ENCODE assay signal across 8 cellular contexts in the genomic region with DNA sequence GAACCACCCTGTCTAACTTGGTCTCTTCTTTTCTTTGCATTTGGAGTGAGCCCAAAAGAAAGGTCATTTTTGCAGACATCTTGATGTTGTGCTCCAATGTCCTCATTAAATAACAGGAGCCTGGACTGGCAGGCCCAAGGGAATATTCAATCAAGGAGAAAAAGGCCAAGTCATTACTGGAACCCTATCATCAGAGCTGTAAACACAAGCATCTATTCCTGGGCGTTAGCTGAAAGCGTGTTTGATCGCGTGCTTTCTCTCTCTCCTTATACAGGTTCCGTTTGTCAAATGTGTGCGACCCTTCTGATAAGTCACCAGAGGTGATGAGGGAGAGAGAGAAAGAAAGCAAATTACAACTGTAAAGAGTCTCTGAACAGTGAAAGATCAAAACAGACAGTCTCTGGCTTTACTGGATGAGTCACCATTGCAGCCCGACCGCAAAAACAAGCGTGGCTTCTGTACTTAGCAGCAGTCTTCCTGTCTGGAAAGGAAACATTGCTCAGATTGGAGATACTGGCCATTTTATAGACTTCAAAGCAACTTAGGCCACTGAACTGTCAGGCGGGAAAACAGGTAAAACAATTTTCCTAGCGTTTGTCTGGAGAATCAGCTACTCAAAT. TPM values are rescaled to one million over a fixed set of nuclear protein-coding genes. Genes with fewer than 3 reads are reported as not detected.
DNase-seq lines count a peak whose midpoint lies in the region; ATAC-seq and TF ChIP-seq lines count a peak whose summit lies in the region.

No MANE protein-coding gene starts in this region.

- no peaks in the 10 kb centered on the region for H3K9me3 ChIP-seq in PC-3 (ENCODE audit: low read length)
- H3K9me3 ChIP-seq in left ventricle myocardium inferior (replicated peaks) = no peaks in the 10 kb centered on the region

- H3K4me1 ChIP-seq in PC-3 (ENCODE audit: insufficient read depth, low read length) (peaks cover 15% of the 10 kb centered on the region), left ventricle myocardium inferior (peaks cover 9% of the 10 kb centered on the region)

- H3F3A ChIP-seq in PC-3 (ENCODE audit: low read length, unreplicated experiment) = no peaks in the 10 kb centered on the region

- H3K9ac ChIP-seq in PC-3 (ENCODE audit: low read length) = no peak overlapping the region

- CTCF ChIA-PET in PC-3 (lab: Charles Lee) = interaction anchor here (0.7 kb wide), 2 partner anchors 91 to 486 kb away, joined by 3 read pairs; no protein-coding TSS in a partner anchor

- intact Hi-C loops in PC-3 (cut with micrococcal nuclease) (loop anchor here (1.0 to 5.0 kb wide), 2 partner anchors 80 to 157 kb away; no protein-coding TSS in a partner anchor), left ventricle myocardium inferior (cut with micrococcal nuclease) (loop anchor here (10.0 kb wide), 1 partner anchor 1397 kb away; no protein-coding TSS in a partner anchor)

- no peaks in the 10 kb centered on the region for H3K79me2 ChIP-seq in PC-3 (ENCODE audit: low read length)

- H3K27me3 ChIP-seq in PC-3 (ENCODE audit: low read length) (no peaks in the 10 kb centered on the region), left ventricle myocardium inferior (ENCODE audit: low read depth) (no peaks in the 10 kb centered on the region)

- peak overlapping the region; percentile 11; the same call in 1 of the 2 replicates for H3K27ac ChIP-seq in PC-3 (ENCODE audit: low read length)
- H3K27ac ChIP-seq in left ventricle myocardium inferior (replicated peaks) = peak overlapping the region; percentile 39

- TF ChIP-seq CTCF in PC-3 (conservative IDR thresholded peaks at IDR 0.05; ENCODE audit: low read depth, low read length) (no peak), left ventricle myocardium inferior (IDR thresholded peaks at IDR 0.05; ENCODE audit: borderline replicate concordance) (no peak)

- H4K20me1 ChIP-seq in PC-3 (ENCODE audit: low read length) = no peaks in the 10 kb centered on the region

- peak overlapping the region; percentile 59 for H2AFZ ChIP-seq in PC-3 (ENCODE audit: low read length)

- no TSS peak for BruUV-seq in PC-3 (replicated peaks; lab: Mats Ljungman, UMichigan)

- no peaks in the 10 kb centered on the region for H3K9me2 ChIP-seq in PC-3 (replicated peaks; ENCODE audit: low read length)

- H3K4me3 ChIP-seq in PC-3 (ENCODE audit: low read length) (peak overlapping the region; percentile 26; the same call in 1 of the 2 replicates), left ventricle myocardium inferior (no peak overlapping the region)

- DNase-seq in Daoy (ENCODE audit: low read depth) = peak; percentile 89
- DNase-seq in PC-3 = peak; percentile 92
- DNase-seq in activated T-helper 1 cell treated with anti-CD3 and anti-CD28 coated beads, Interleukin-2, amount 50 U/mL, for 16 hours (ENCODE audit: low read depth in 1 of 2, low spot score in 1 of 2) = peak; percentile 50 to 62
- peak; percentile 29 for DNase-seq in left ventricle myocardium inferior
- DNase-seq in stimulated activated CD4-positive, alpha-beta T cell treated with anti-CD3 and anti-CD28 coated beads, Interleukin-1b, Interleukin-23, amount 100 ng/mL, for 4 hours (ENCODE audit: low read depth in 2 of 2) = peak; percentile 42 to 62
- DNase-seq in SKM-1 treated with dmso at 0.1 percent for 144 hours (lab: John Stamatoyannopoulos, UW; ENCODE audit: unreplicated experiment) = no peak
- no peak for DNase-seq in HUDEP-2 (lab: John Stamatoyannopoulos, UW; ENCODE audit: unreplicated experiment in 76 of 76)

- peak overlapping the region; percentile 59 for H3K4me2 ChIP-seq in PC-3 (ENCODE audit: low read length)

- ATAC-seq in HG02623 (IDR thresholded peaks at IDR 0.05; ENCODE audit: unreplicated experiment) = peak; percentile 84
- ATAC-seq in PC-3 = peak; percentile 100

- H3K36me3 ChIP-seq in PC-3 (ENCODE audit: low read depth, low read length) = no peaks in the 10 kb centered on the region
- H3K36me3 ChIP-seq in left ventricle myocardium inferior = no peaks in the 10 kb centered on the region

- POLR2A ChIA-PET in PC-3 (lab: Charles Lee; ENCODE audit: unreplicated experiment) = no interaction called here

RNA-seq across cellular contexts. Expression of a gene that starts 39.5 kb away (rescaled TPM):
- total RNA-seq in Daoy (2014; rRNA removed; shearing (Covaris generic)) = 0.54 and 0.69 TPM in 2 replicates
- total RNA-seq in PC-3 (2014; rRNA removed) = 1.1 and 1.2 TPM in 2 replicates
- 1.5 TPM for total RNA-seq in left ventricle myocardium inferior

Comparison
In these comparisons a context has a peak if more than half of its experiments do, and no peak if none do; other contexts are left out.
1. DNase-seq: peak in Daoy (single experiment), PC-3 (single experiment), activated T-helper 1 cell treated with anti-CD3 and anti-CD28 coated beads, Interleukin-2, amount 50 U/mL, for 16 hours (2 of 2), left ventricle myocardium inferior (single experiment) and stimulated activated CD4-positive, alpha-beta T cell treated with anti-CD3 and anti-CD28 coated beads, Interleukin-1b, Interleukin-23, amount 100 ng/mL, for 4 hours (2 of 2); none in SKM-1 treated with dmso at 0.1 percent for 144 hours (single experiment) and HUDEP-2 (0 of 76).